1 cellular context compared by ENCODE assay signal in the genomic region with DNA sequence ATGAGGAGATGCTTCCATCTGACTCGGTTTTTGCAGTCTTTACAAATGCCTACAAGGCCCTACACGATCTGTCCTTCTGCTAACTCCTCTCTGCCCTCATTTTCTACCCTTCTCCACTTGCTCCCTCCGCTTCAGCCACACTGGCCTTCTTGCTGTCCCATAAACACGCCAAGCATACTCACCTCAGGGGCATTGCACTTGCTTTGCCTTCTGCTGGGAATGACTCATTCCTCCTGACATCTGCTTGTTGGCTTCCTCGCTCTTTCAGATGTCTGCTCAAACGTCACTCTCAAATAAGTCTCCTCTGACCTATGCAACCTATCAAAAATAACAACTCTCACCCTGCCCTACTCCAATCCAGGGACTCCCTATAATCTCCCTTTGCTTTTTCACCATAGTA.
TF ChIP-seq lines count a peak whose summit lies in the region.

No MANE protein-coding gene starts in this region.

TF ChIP-seq in HCT116, 20 proteins besides CTCF, POLR2A, EP300 and RAD21 (continued from another document):
- TF ChIP-seq REST (IDR thresholded peaks at IDR 0.05; ENCODE audit: low read depth), result no peak
